ENCODE assay signal across 13 cellular contexts in genomic region chr7:116165717-116166116, GRCh38. TPM values are rescaled to one million over a fixed set of nuclear protein-coding genes. Genes with fewer than 3 reads are reported as not detected.
A peak's percentile ranks its signal among the peaks of the same experiment; 100 is the strongest.
DNase-seq lines count a peak whose midpoint lies in the region; ATAC-seq, FAIRE-seq and TF ChIP-seq lines count a peak whose summit lies in the region.
"Had no signal": no experiment of that assay in that cellular context is flagged by ENCODE, and none has a peak within 500 bp of the region (broad histone marks: within the 10 kb centered on the region; RNA-seq: fewer than 3 reads in every experiment).

No MANE protein-coding gene starts in this region.

- 68% methylated on average over 2 of the region's 2 CpGs for WGBS in A549 (ENCODE audit: missing lambda C conversion rate)

- no peaks in the 10 kb centered on the region for H3K9me3 ChIP-seq in A549
- H3K9me3 ChIP-seq: body of pancreas had no signal

- FAIRE-seq in A549 (lab: Jason Lieb, UNC), result no peak

- H3K4me2 ChIP-seq in A549, result no peak overlapping the region

- no peak for TF ChIP-seq RAD21 in A549 (conservative IDR thresholded peaks at IDR 0.05 in 1 of 2, IDR thresholded peaks at IDR 0.05 in 1 of 2)

- ATAC-seq in A549 (no peak), GM19395 (IDR thresholded peaks at IDR 0.05; ENCODE audit: unreplicated experiment) (peak; percentile 64), HG02970 (IDR thresholded peaks at IDR 0.05; ENCODE audit: low FRiP score, unreplicated experiment) (peak; percentile 71)
- ATAC-seq: body of pancreas, Panc1 had no signal

- no peak for TF ChIP-seq CTCF in A549 (IDR thresholded peaks at IDR 0.05)

- TF ChIP-seq EP300 in A549 (IDR thresholded peaks at IDR 0.05), result no peak

- peaks cover 37% of the 10 kb centered on the region for H3K4me1 ChIP-seq in A549

- DNase-seq in A549 (ENCODE audit: low read depth in 1 of 2, low spot score in 1 of 2), result no peak
- DNase-seq in NOMO-1 (lab: John Stamatoyannopoulos, UW; ENCODE audit: unreplicated experiment in 2 of 2), result peak; percentile 65 to 82
- no peak for DNase-seq in T-helper 9 cell
- no peak for DNase-seq in stimulated activated CD4-positive, alpha-beta T cell treated with anti-CD3 and anti-CD28 coated beads, Interleukin-15, amount 100 ng/mL, for 24 hours
- DNase-seq in NCI-H1417 treated with DMSO at 0.1 percent for 48 hours (lab: John Stamatoyannopoulos, UW), result no peak
- no peak for DNase-seq in T1000 (lab: John Stamatoyannopoulos, UW)
- DNase-seq: midbrain; stimulated activated CD4-positive, alpha-beta T cell treated with anti-CD3 and anti-CD28 coated beads, Interleukin-12 subunit alpha, Interleukin-12 subunit beta, amount 100 ng/mL, for 4 hours had no signal

- no peak for TF ChIP-seq POLR2A in A549 (IDR thresholded peaks at IDR 0.05; ENCODE audit: low read length)

- CTCF ChIA-PET in A549 (lab: Yijun Ruan, JAX), result interaction anchor here (1.6 to 1.9 kb wide), 3 partner anchors 15 to 361 kb away, joined by 3 to 9 read pairs (median 4); no protein-coding TSS in a partner anchor

- H3K4me3 ChIP-seq in A549, result no peak overlapping the region
- H3K4me3 ChIP-seq: body of pancreas had no signal

- POLR2A ChIA-PET in A549 (lab: Yijun Ruan, JAX), result no interaction called here

- H3K27ac ChIP-seq in A549, result peak overlapping the region; percentile 1 to 44; a peak in 4 of 6 replicates
- H3K27ac ChIP-seq: body of pancreas, KMS-11 had no signal

TF ChIP-seq in A549, 52 proteins besides CTCF, POLR2A, EP300 and RAD21:
- no peak for TF ChIP-seq ELK1 (IDR thresholded peaks at IDR 0.05; ENCODE audit: low read depth, low read length)
- TF ChIP-seq NFE2L2 (conservative IDR thresholded peaks at IDR 0.05; ENCODE audit: low read length), result peak; percentile 58
- peak; percentile 62 for TF ChIP-seq MAFK (IDR thresholded peaks at IDR 0.05; ENCODE audit: partially characterized antibody)

RNA-seq across cellular contexts. Expression of gene TES, which starts 44.6 kb away (rescaled TPM):
- polyA plus RNA-seq in A549 (2011; rRNA removed), result 127 and 134 TPM in 2 replicates
- polyA plus RNA-seq in A549 (2012; cell fraction: cytosol; rRNA removed), result 33.6 and 33.9 TPM in 2 replicates
- 45.5 and 65.3 TPM in 2 replicates for polyA plus RNA-seq in A549 (2012; cell fraction: nucleus; rRNA removed)
- polyA plus RNA-seq in A549 (2017; fragmentation: RNase III; extraction: RNeasy Plus Mini Kit Qiagen cat#74134 plus additional on column Dnase treatment), result 43.0 to 46.6 TPM (median 45.9 TPM) in 3 replicates
- polyA minus RNA-seq in A549 (2011; rRNA and poly(A)+ RNA removed), result 74.8 and 76.6 TPM in 2 replicates

Comparison
In these comparisons a context has a peak if more than half of its experiments do, and no peak if none do; other contexts are left out.
1. ATAC-seq: peak in GM19395 (single experiment) and HG02970 (single experiment); none in A549 (0 of 2).
2. DNase-seq: peak in NOMO-1 (2 of 2); none in A549 (0 of 2), T-helper 9 cell (single experiment), stimulated activated CD4-positive, alpha-beta T cell treated with anti-CD3 and anti-CD28 coated beads, Interleukin-15, amount 100 ng/mL, for 24 hours (single experiment), NCI-H1417 treated with DMSO at 0.1 percent for 48 hours (single experiment) and T1000 (single experiment).